In the genomic region with DNA sequence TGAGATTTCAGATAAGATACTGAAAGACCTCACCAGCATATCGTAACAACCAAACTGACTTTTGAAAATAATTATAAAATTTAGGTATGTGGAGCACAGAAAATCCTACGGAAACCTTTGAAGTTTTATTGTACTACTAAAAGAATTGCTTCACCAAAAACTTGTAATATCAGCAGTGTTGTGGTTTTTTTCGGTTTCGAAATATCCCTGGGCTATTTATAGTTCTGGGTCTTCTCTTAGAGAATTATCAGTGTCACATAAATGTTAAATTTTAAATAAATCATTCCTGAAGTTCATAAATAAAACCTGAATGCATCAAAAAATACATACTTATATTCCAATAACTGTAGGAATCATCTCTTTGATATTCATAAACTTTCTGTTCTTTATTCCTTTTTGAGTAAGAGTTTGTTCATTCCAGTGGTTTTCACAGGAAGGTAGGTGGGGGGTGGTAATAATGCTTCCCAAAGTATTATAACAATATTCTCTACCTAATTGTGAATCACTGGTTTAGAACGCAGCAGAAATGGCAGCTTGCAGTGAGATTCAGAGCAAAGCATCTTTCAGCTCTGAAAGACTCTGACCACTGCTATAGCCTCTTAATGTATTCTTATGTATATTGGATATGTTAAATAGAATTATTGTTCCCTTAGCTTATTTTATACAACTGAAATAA, we compare ENCODE assay signal across 13 cellular contexts.
DNase-seq lines count a peak whose midpoint lies in the region; ATAC-seq and TF ChIP-seq lines count a peak whose summit lies in the region.
"Had no signal": no experiment of that assay in that cellular context is flagged by ENCODE, and none has a peak within 500 bp of the region (broad histone marks: within the 10 kb centered on the region; RNA-seq: fewer than 3 reads in every experiment).

No MANE protein-coding gene starts in this region.

- H3K4me3 ChIP-seq in NB4 (ENCODE audit: low read depth, low read length) (no peak overlapping the region), choroid plexus epithelial cell (ENCODE audit: low read depth, low read length) (no peak overlapping the region)
- H3K4me3 ChIP-seq: skin epidermis, tibial artery had no signal

- TF ChIP-seq POLR2A in NB4 (IDR thresholded peaks at IDR 0.05; ENCODE audit: extremely low read depth, insufficient read length): no peak

- POLR2A ChIA-PET in GM10248 (lab: Yijun Ruan, JAX): no interaction called here

- CTCF ChIA-PET in GM10248 (lab: Yijun Ruan, JAX): no interaction called here

- intact Hi-C loops in sciatic nerve (cut with DNase I): no loop called here

- ATAC-seq in sciatic nerve (peak; percentile 48), HG03139 (IDR thresholded peaks at IDR 0.05; ENCODE audit: unreplicated experiment) (no peak)

- TF ChIP-seq CTCF in NB4 (IDR thresholded peaks at IDR 0.05; ENCODE audit: low read depth, low read length) (no peak), choroid plexus epithelial cell (conservative IDR thresholded peaks at IDR 0.05; ENCODE audit: low read depth, low read length) (no peak), GM10248 (IDR thresholded peaks at IDR 0.05; ENCODE audit: control extremely low read depth, extremely low read depth, low read depth, missing control alignments) (no peak)

- peak; percentile 58 for DNase-seq in HCEC 1CT
- peak; percentile 65 for DNase-seq in NB4 (ENCODE audit: low read depth)
- peak; percentile 76 for DNase-seq in choroid plexus epithelial cell (ENCODE audit: low read depth)
- DNase-seq in sciatic nerve (ENCODE audit: low spot score): no peak
- DNase-seq in AG20443 (ENCODE audit: low spot score): no peak
- no peak for DNase-seq in GM10248 (ENCODE audit: extremely low spot score)
- DNase-seq: activated B cell treated with CpG ODN at 0.5 μM for 24 hours, Caco-2, NCI-H1417, NCI-H524, tibial artery had no signal

Comparison
In these comparisons a context has a peak if more than half of its experiments do, and no peak if none do; other contexts are left out.
1. DNase-seq: peak in HCEC 1CT (single experiment), NB4 (single experiment) and choroid plexus epithelial cell (single experiment); none in sciatic nerve (single experiment), AG20443 (single experiment) and GM10248 (single experiment).